In the genomic region with DNA sequence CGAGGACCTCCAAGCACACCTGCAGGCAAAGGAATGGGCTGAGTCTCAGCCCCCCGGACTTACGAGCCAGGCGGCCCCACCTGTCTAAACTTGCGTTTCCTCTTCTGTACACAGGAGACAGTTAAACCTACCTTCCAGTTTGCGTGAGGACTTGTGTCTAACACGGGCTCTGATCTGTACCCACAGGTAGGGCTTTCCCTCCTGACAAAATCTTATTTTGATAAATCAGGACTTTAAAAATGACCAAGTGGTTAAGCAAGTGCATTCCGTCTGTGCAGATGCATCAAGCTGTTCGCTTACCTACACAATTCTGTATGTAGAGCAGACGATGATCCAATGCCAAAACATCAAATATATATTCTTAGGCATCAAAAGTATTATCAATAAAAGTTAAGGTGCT, we compare ENCODE assay signal across 12 cellular contexts.
DNase-seq lines count a peak whose midpoint lies in the region; ATAC-seq and TF ChIP-seq lines count a peak whose summit lies in the region.
"Had no signal": no experiment of that assay in that cellular context is flagged by ENCODE, and none has a peak within 500 bp of the region (broad histone marks: within the 10 kb centered on the region; RNA-seq: fewer than 3 reads in every experiment).

No MANE protein-coding gene starts in this region.

- peak; percentile 4 for DNase-seq in activated CD4-positive, CD25-positive, alpha-beta regulatory T cell treated with anti-CD3 and anti-CD28 coated beads, Interleukin-2, amount 50 U/mL, for 72 hours
- DNase-seq in activated CD4-positive, CD25-positive, alpha-beta regulatory T cell (lab: John Stamatoyannopoulos, UW), result no peak
- peak; percentile 48 for DNase-seq in NCI-H774 (lab: John Stamatoyannopoulos, UW)
- DNase-seq in endothelial cell (ENCODE audit: low spot score), result no peak
- DNase-seq in stomach, result no peak
- DNase-seq in MG63, result no peak
- DNase-seq: HCEC 1CT, NCI-H2107, SJCRH30 had no signal

- no peak for ATAC-seq in HG03139 (IDR thresholded peaks at IDR 0.05; ENCODE audit: unreplicated experiment)
- ATAC-seq in GM21390 (IDR thresholded peaks at IDR 0.05; ENCODE audit: unreplicated experiment), result no peak

- no peak for TF ChIP-seq EP300 in stomach (IDR thresholded peaks at IDR 0.05)

- peaks cover 17 to 43% (median 38%) of the 10 kb centered on the region in 4 donors for H3K4me1 ChIP-seq in stomach
- H3K4me1 ChIP-seq: SJCRH30 had no signal

- H3K4me3 ChIP-seq in stomach (no peak overlapping the region), MG63 (no peak overlapping the region)
- H3K4me3 ChIP-seq: SJCRH30 had no signal

- H3K9me3 ChIP-seq in stomach, result no peaks in the 10 kb centered on the region
- no peaks in the 10 kb centered on the region for H3K9me3 ChIP-seq in MG63
- H3K9me3 ChIP-seq: SJCRH30 had no signal

- H3K4me1 Mint-ChIP-seq in endothelial cell (ENCODE audit: unreplicated experiment), result peaks cover 44% of the 10 kb centered on the region

- 75 to 83% (median 79%) methylated on average over 10 of the region's 10 CpGs for WGBS in stomach, 5 donors

- H3K9me3 Mint-ChIP-seq in endothelial cell (ENCODE audit: unreplicated experiment), result no peaks in the 10 kb centered on the region

- no peaks in the 10 kb centered on the region for H3K36me3 ChIP-seq in stomach
- H3K36me3 ChIP-seq in MG63, result no peaks in the 10 kb centered on the region
- H3K36me3 ChIP-seq: SJCRH30 had no signal

- no peak overlapping the region for H3K4me3 Mint-ChIP-seq in endothelial cell (ENCODE audit: unreplicated experiment)
- H3K4me3 Mint-ChIP-seq: CD14-positive monocyte had no signal

- intact Hi-C loops in stomach (cut with DNase I; ENCODE audit: low total_unique reads), result no loop called here

- H3K27ac ChIP-seq in stomach, result peak overlapping the region in 3 of 5 donors; percentile 67 to 82 (median 74)
- H3K27ac ChIP-seq: SJCRH30 had no signal

- TF ChIP-seq POLR2A in stomach (IDR thresholded peaks at IDR 0.05), result no peak

- peaks cover 4% of the 10 kb centered on the region for H3K36me3 Mint-ChIP-seq in endothelial cell (ENCODE audit: low read depth, unreplicated experiment)

- H3K27me3 ChIP-seq in stomach, result no peaks in the 10 kb centered on the region
- H3K27me3 ChIP-seq in MG63, result no peaks in the 10 kb centered on the region
- H3K27me3 ChIP-seq: SJCRH30 had no signal

- peaks cover 5% of the 10 kb centered on the region for H3K27me3 Mint-ChIP-seq in endothelial cell (ENCODE audit: unreplicated experiment)

- peak overlapping the region; percentile 43 for H3K27ac Mint-ChIP-seq in endothelial cell (ENCODE audit: unreplicated experiment)

- TF ChIP-seq CTCF in endothelial cell (IDR thresholded peaks at IDR 0.05; ENCODE audit: unreplicated experiment) (no peak), stomach (IDR thresholded peaks at IDR 0.05) (no peak)

Comparison
In these comparisons a context has a peak if more than half of its experiments do, and no peak if none do; other contexts are left out.
1. DNase-seq: peak in activated CD4-positive, CD25-positive, alpha-beta regulatory T cell treated with anti-CD3 and anti-CD28 coated beads, Interleukin-2, amount 50 U/mL, for 72 hours (single experiment) and NCI-H774 (single experiment); none in activated CD4-positive, CD25-positive, alpha-beta regulatory T cell (0 of 4), endothelial cell (single experiment), stomach (single experiment) and MG63 (single experiment).